7 cellular contexts compared by ENCODE assay signal in genomic region chr5:34180940-34181614, GRCh38.
DNase-seq lines count a peak whose midpoint lies in the region; ATAC-seq and TF ChIP-seq lines count a peak whose summit lies in the region.
"Not testable (repeated sequence)": the region's sequence is repeated elsewhere in the genome, so short reads cannot be mapped to it uniquely, and the experiment has no call there.

No MANE protein-coding gene starts in this region.

- H3K9me3 ChIP-seq in MG63; left ventricle myocardium inferior (replicated peaks); lung (ENCODE audit: control insufficient read depth in 2 of 2, insufficient read depth in 1 of 2, low read length in 1 of 2): not testable (repeated sequence)

- POLR2A ChIA-PET in activated CD8-positive, alpha-beta T cell treated with anti-CD3 and anti-CD28 coated beads, Interleukin-2, amount 10 ng/mL, durations not matched to agents 7 days and 5 days (lab: Charles Lee): not testable (repeated sequence)

- H3K4me3 Mint-ChIP-seq in activated CD8-positive, alpha-beta T cell treated with anti-CD3 and anti-CD28 coated beads, Interleukin-2, amount 10 ng/mL, durations not matched to agents 7 days and 5 days; chondrocyte (ENCODE audit: unreplicated experiment); stimulated activated naive CD8-positive, alpha-beta T cell treated with anti-CD3 and anti-CD28 coated beads, Interleukin-15, amount 100 ng/mL, for 72 hours: not testable (repeated sequence)

- not testable (repeated sequence) for ATAC-seq in activated CD8-positive, alpha-beta T cell treated with anti-CD3 and anti-CD28 coated beads, Interleukin-2, amount 10 ng/mL, durations not matched to agents 7 days and 5 days; lung (ENCODE audit: insufficient read depth, low FRiP score); stimulated activated naive CD8-positive, alpha-beta T cell treated with anti-CD3 and anti-CD28 coated beads, Interleukin-15, amount 100 ng/mL, for 72 hours

- H3K27me3 ChIP-seq in MG63; left ventricle myocardium inferior (ENCODE audit: low read depth); lung (ENCODE audit: control insufficient read depth, insufficient read depth): not testable (repeated sequence)

- not testable (repeated sequence) for H3K27ac Mint-ChIP-seq in activated CD8-positive, alpha-beta T cell treated with anti-CD3 and anti-CD28 coated beads, Interleukin-2, amount 10 ng/mL, durations not matched to agents 7 days and 5 days; chondrocyte (ENCODE audit: unreplicated experiment)
- H3K27ac Mint-ChIP-seq in stimulated activated naive CD8-positive, alpha-beta T cell treated with anti-CD3 and anti-CD28 coated beads, Interleukin-15, amount 100 ng/mL, for 72 hours: peak overlapping the region; percentile 29 to 60

- not testable (repeated sequence) for H3K27ac ChIP-seq in left ventricle myocardium inferior (replicated peaks); lung (ENCODE audit: low read depth in 1 of 2, low read length in 1 of 2)

- not testable (repeated sequence) for TF ChIP-seq CTCF in chondrocyte (IDR thresholded peaks at IDR 0.05); left ventricle myocardium inferior (IDR thresholded peaks at IDR 0.05; ENCODE audit: borderline replicate concordance); lung (IDR thresholded peaks at IDR 0.05; ENCODE audit: control extremely low read depth, extremely low read depth)

- not testable (repeated sequence) for H3K27me3 Mint-ChIP-seq in activated CD8-positive, alpha-beta T cell treated with anti-CD3 and anti-CD28 coated beads, Interleukin-2, amount 10 ng/mL, durations not matched to agents 7 days and 5 days (ENCODE audit: low read depth); chondrocyte (ENCODE audit: low read depth); stimulated activated naive CD8-positive, alpha-beta T cell treated with anti-CD3 and anti-CD28 coated beads, Interleukin-15, amount 100 ng/mL, for 72 hours

- H3K36me3 Mint-ChIP-seq in activated CD8-positive, alpha-beta T cell treated with anti-CD3 and anti-CD28 coated beads, Interleukin-2, amount 10 ng/mL, durations not matched to agents 7 days and 5 days (ENCODE audit: low read depth): peaks cover 11% of the 10 kb centered on the region
- not testable (repeated sequence) for H3K36me3 Mint-ChIP-seq in chondrocyte (ENCODE audit: low read depth)

- H3K9me3 Mint-ChIP-seq in activated CD8-positive, alpha-beta T cell treated with anti-CD3 and anti-CD28 coated beads, Interleukin-2, amount 10 ng/mL, durations not matched to agents 7 days and 5 days (ENCODE audit: insufficient read depth); chondrocyte (ENCODE audit: low read depth); stimulated activated naive CD8-positive, alpha-beta T cell treated with anti-CD3 and anti-CD28 coated beads, Interleukin-15, amount 100 ng/mL, for 72 hours: not testable (repeated sequence)

- DNase-seq in MG63 (peak; percentile 16), chondrocyte (ENCODE audit: low spot score) (peak; percentile 96), left ventricle myocardium inferior (peak; percentile 20), lung (ENCODE audit: low spot score) (peak; percentile 69), posterior cingulate gyrus (peak in 6 of 10 donors; percentile 17 to 92 (median 35))
- DNase-seq in activated CD8-positive, alpha-beta T cell treated with anti-CD3 and anti-CD28 coated beads, Interleukin-2, amount 10 ng/mL, durations not matched to agents 7 days and 5 days: peak; percentile 25
- DNase-seq in stimulated activated naive CD8-positive, alpha-beta T cell treated with anti-CD3 and anti-CD28 coated beads, Interleukin-15, amount 100 ng/mL, for 72 hours: not testable (repeated sequence)

- CTCF ChIA-PET in activated CD8-positive, alpha-beta T cell treated with anti-CD3 and anti-CD28 coated beads, Interleukin-2, amount 10 ng/mL, durations not matched to agents 7 days and 5 days (lab: Charles Lee): not testable (repeated sequence)

- not testable (repeated sequence) for H3K4me3 ChIP-seq in MG63, left ventricle myocardium inferior, lung

- not testable (repeated sequence) for H3K4me1 Mint-ChIP-seq in activated CD8-positive, alpha-beta T cell treated with anti-CD3 and anti-CD28 coated beads, Interleukin-2, amount 10 ng/mL, durations not matched to agents 7 days and 5 days (ENCODE audit: low read depth); chondrocyte (ENCODE audit: low read depth); stimulated activated naive CD8-positive, alpha-beta T cell treated with anti-CD3 and anti-CD28 coated beads, Interleukin-15, amount 100 ng/mL, for 72 hours

- WGBS in lung, 2 donors: 81 to 85% methylated on average over 9 of the region's 14 CpGs

- H3K36me3 ChIP-seq in MG63; lung (ENCODE audit: control insufficient read depth in 2 of 2, insufficient read depth in 2 of 2, low read length in 2 of 2): not testable (repeated sequence)
- peaks cover 33% of the 10 kb centered on the region for H3K36me3 ChIP-seq in left ventricle myocardium inferior

- not testable (repeated sequence) for H3K4me1 ChIP-seq in left ventricle myocardium inferior; lung (ENCODE audit: control insufficient read depth in 2 of 2, insufficient read depth in 2 of 2, low read length in 2 of 2)

- intact Hi-C loops in left ventricle myocardium inferior (cut with micrococcal nuclease); posterior cingulate gyrus (cut with DNase I): not testable (repeated sequence)
